In the genomic region with DNA sequence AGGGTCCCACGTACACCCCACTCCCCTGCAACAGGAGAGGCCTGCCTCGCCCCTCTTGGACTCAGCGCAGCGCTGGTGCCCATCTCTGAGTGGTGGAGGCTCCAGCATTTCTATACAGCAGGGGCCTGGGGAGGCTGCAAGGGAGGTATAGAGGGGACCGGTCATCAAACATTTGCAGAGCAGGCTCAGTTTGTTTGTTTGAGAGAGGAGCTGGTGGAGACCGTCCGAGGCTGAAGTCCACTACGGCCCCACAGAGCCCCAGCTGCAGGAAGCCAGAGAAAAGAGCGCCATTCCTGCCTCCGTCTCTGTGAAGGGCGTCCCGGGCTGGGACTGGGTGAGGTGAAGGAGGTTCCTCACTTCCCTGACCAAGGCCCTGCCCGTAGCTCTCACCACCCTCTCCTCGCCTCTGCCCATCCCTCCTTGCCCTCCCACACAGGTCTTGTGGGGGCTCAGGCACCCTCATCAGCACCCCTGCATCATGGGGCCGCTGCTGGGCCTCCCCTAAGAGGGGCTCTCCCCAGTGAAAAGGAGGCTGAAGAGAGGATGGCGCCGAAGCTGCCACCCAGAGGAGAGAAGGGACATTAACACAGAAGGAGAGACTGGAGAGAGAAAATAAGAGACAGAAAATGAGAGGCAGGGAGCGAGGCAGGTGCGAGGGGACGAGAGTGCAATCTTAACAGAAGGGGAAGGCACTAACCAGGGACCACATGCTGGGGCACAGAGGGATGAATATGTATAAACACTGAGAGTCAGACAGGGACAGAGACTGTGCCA, we compare ENCODE assay signal across 14 cellular contexts. TPM values are rescaled to one million over a fixed set of nuclear protein-coding genes. Genes with fewer than 3 reads are reported as not detected.
DNase-seq lines count a peak whose midpoint lies in the region; TF ChIP-seq lines count a peak whose summit lies in the region.
"Had no signal": no experiment of that assay in that cellular context is flagged by ENCODE, and none has a peak within 500 bp of the region (broad histone marks: within the 10 kb centered on the region; RNA-seq: fewer than 3 reads in every experiment).

No MANE protein-coding gene starts in this region.

- H4K20me1 ChIP-seq in neural progenitor cell (ENCODE audit: low read depth), result peaks cover 3% of the 10 kb centered on the region

- H3K4me2 ChIP-seq in neural progenitor cell, result no peak overlapping the region

- intact Hi-C loops in activated T-helper 1 cell treated with anti-CD3 and anti-CD28 coated beads, Interleukin-12 subunit alpha, Interleukin-12 subunit beta, Interleukin-2, Interleukin-4 antibody, amounts not matched to agents 30 ng/mL and 10 ng/mL and 1 ng/mL, durations not matched to agents 14 hours and 24 hours and 36 hours (cut with micrococcal nuclease), result no loop called here

- H3K27me3 ChIP-seq in neural progenitor cell, result no peaks in the 10 kb centered on the region
- H3K27me3 ChIP-seq: Peyer's patch had no signal

- H3K27me3 Mint-ChIP-seq in neural progenitor cell (ENCODE audit: insufficient read depth, low read depth), result peaks cover 14% of the 10 kb centered on the region
- no peaks in the 10 kb centered on the region for H3K27me3 Mint-ChIP-seq in activated T-helper 1 cell treated with anti-CD3 and anti-CD28 coated beads, Interleukin-12 subunit alpha, Interleukin-12 subunit beta, Interleukin-2, Interleukin-4 antibody, amounts not matched to agents 30 ng/mL and 10 ng/mL and 1 ng/mL, durations not matched to agents 14 hours and 24 hours and 36 hours (ENCODE audit: insufficient read depth)
- H3K27me3 Mint-ChIP-seq: activated CD4-positive, alpha-beta T cell treated with anti-CD3 and anti-CD28 coated beads, Interleukin-2, amount 10 ng/mL, durations not matched to agents 24 days and 14 days; activated naive CD8-positive, alpha-beta T cell had no signal

- no peaks in the 10 kb centered on the region for H3K4me1 ChIP-seq in neural progenitor cell

- no peak overlapping the region for H3K4me3 ChIP-seq in neural progenitor cell
- H3K4me3 ChIP-seq: lung, Peyer's patch had no signal

- no peaks in the 10 kb centered on the region for H3F3A ChIP-seq in neural progenitor cell (ENCODE audit: low read depth)

- no peaks in the 10 kb centered on the region for H3K9me3 ChIP-seq in neural progenitor cell (ENCODE audit: low read depth)
- H3K9me3 ChIP-seq: Peyer's patch had no signal

- peaks cover 8% of the 10 kb centered on the region for H3K36me3 Mint-ChIP-seq in neural progenitor cell
- H3K36me3 Mint-ChIP-seq in activated T-helper 1 cell treated with anti-CD3 and anti-CD28 coated beads, Interleukin-12 subunit alpha, Interleukin-12 subunit beta, Interleukin-2, Interleukin-4 antibody, amounts not matched to agents 30 ng/mL and 10 ng/mL and 1 ng/mL, durations not matched to agents 14 hours and 24 hours and 36 hours (ENCODE audit: low read depth), result no peaks in the 10 kb centered on the region

- H3K27ac Mint-ChIP-seq in neural progenitor cell, result peak overlapping the region; percentile 72
- no peak overlapping the region for H3K27ac Mint-ChIP-seq in activated T-helper 1 cell treated with anti-CD3 and anti-CD28 coated beads, Interleukin-12 subunit alpha, Interleukin-12 subunit beta, Interleukin-2, Interleukin-4 antibody, amounts not matched to agents 30 ng/mL and 10 ng/mL and 1 ng/mL, durations not matched to agents 14 hours and 24 hours and 36 hours
- H3K27ac Mint-ChIP-seq: activated CD4-positive, alpha-beta T cell treated with anti-CD3 and anti-CD28 coated beads, Interleukin-2, amount 10 ng/mL, durations not matched to agents 24 days and 14 days; activated naive CD8-positive, alpha-beta T cell had no signal

- no peaks in the 10 kb centered on the region for H3K9me3 Mint-ChIP-seq in neural progenitor cell
- H3K9me3 Mint-ChIP-seq in activated T-helper 1 cell treated with anti-CD3 and anti-CD28 coated beads, Interleukin-12 subunit alpha, Interleukin-12 subunit beta, Interleukin-2, Interleukin-4 antibody, amounts not matched to agents 30 ng/mL and 10 ng/mL and 1 ng/mL, durations not matched to agents 14 hours and 24 hours and 36 hours, result no peaks in the 10 kb centered on the region
- H3K9me3 Mint-ChIP-seq: activated CD4-positive, alpha-beta T cell treated with anti-CD3 and anti-CD28 coated beads, Interleukin-2, amount 10 ng/mL, durations not matched to agents 24 days and 14 days had no signal

- no peaks in the 10 kb centered on the region for H3K36me3 ChIP-seq in neural progenitor cell
- H3K36me3 ChIP-seq: Peyer's patch had no signal

- peaks cover 53% of the 10 kb centered on the region for H3K4me1 Mint-ChIP-seq in neural progenitor cell
- peaks cover 7% of the 10 kb centered on the region for H3K4me1 Mint-ChIP-seq in activated T-helper 1 cell treated with anti-CD3 and anti-CD28 coated beads, Interleukin-12 subunit alpha, Interleukin-12 subunit beta, Interleukin-2, Interleukin-4 antibody, amounts not matched to agents 30 ng/mL and 10 ng/mL and 1 ng/mL, durations not matched to agents 14 hours and 24 hours and 36 hours (ENCODE audit: low read depth)

- H2AFZ ChIP-seq in neural progenitor cell (replicated peaks), result no peak overlapping the region

- no peaks in the 10 kb centered on the region for H3K79me2 ChIP-seq in neural progenitor cell (ENCODE audit: low read depth)

- no peak overlapping the region for H3K9ac ChIP-seq in neural progenitor cell

- peak overlapping the region; percentile 34 for H3K4me3 Mint-ChIP-seq in neural progenitor cell
- H3K4me3 Mint-ChIP-seq in activated T-helper 1 cell treated with anti-CD3 and anti-CD28 coated beads, Interleukin-12 subunit alpha, Interleukin-12 subunit beta, Interleukin-2, Interleukin-4 antibody, amounts not matched to agents 30 ng/mL and 10 ng/mL and 1 ng/mL, durations not matched to agents 14 hours and 24 hours and 36 hours, result no peak overlapping the region
- H3K4me3 Mint-ChIP-seq: activated CD4-positive, alpha-beta T cell treated with anti-CD3 and anti-CD28 coated beads, Interleukin-2, amount 10 ng/mL, durations not matched to agents 24 days and 14 days; activated naive CD8-positive, alpha-beta T cell had no signal

- H3K27ac ChIP-seq in neural progenitor cell, result no peak overlapping the region
- H3K27ac ChIP-seq: epithelial cell of prostate, Peyer's patch had no signal

- TF ChIP-seq CTCF in neural progenitor cell (IDR thresholded peaks at IDR 0.05), result peak; percentile 49

- DNase-seq in DMS53 (lab: John Stamatoyannopoulos, UW) (peak; percentile 16), DMS53 treated with DMSO at 0.1 percent for 48 hours (lab: John Stamatoyannopoulos, UW; ENCODE audit: unreplicated experiment) (no peak), NCI-H1092 treated with DMSO at 0.1 percent for 48 hours (lab: John Stamatoyannopoulos, UW) (peak; percentile 67), cerebellar nuclear complex (lab: John Stamatoyannopoulos, UW) (peak; percentile 37 to 63), neural progenitor cell (ENCODE audit: low spot score) (peak; percentile 34), SKM-1 (lab: John Stamatoyannopoulos, UW; ENCODE audit: unreplicated experiment) (no peak), dermis blood vessel endothelial cell (no peak)
- no peak for DNase-seq in activated T-helper 1 cell treated with anti-CD3 and anti-CD28 coated beads, Interleukin-12 subunit alpha, Interleukin-12 subunit beta, Interleukin-2, Interleukin-4 antibody, amounts not matched to agents 30 ng/mL and 10 ng/mL and 1 ng/mL, durations not matched to agents 14 hours and 24 hours and 36 hours (ENCODE audit: low spot score)
- DNase-seq: activated CD4-positive, alpha-beta T cell treated with anti-CD3 and anti-CD28 coated beads, Interleukin-2, amount 10 ng/mL, durations not matched to agents 24 days and 14 days; Peyer's patch; small intestine had no signal

RNA-seq across cellular contexts. Expression of a gene that starts 24.6 kb away (rescaled TPM):
- 46.7 and 47.1 TPM in 2 replicates for total RNA-seq in neural progenitor cell (ENCODE audit: low replicate concordance)
- total RNA-seq in activated T-helper 1 cell treated with anti-CD3 and anti-CD28 coated beads, Interleukin-12 subunit alpha, Interleukin-12 subunit beta, Interleukin-2, Interleukin-4 antibody, amounts not matched to agents 30 ng/mL and 10 ng/mL and 1 ng/mL, durations not matched to agents 14 hours and 24 hours and 36 hours, result 49.2 and 49.8 TPM in 2 replicates
- 39.7 and 41.0 TPM in 2 replicates for total RNA-seq in dermis blood vessel endothelial cell

RNA-seq across cellular contexts. Expression of a gene that starts 24.7 kb away (rescaled TPM):
- 42.4 and 43.2 TPM in 2 replicates for total RNA-seq in neural progenitor cell (ENCODE audit: low replicate concordance)
- total RNA-seq in activated T-helper 1 cell treated with anti-CD3 and anti-CD28 coated beads, Interleukin-12 subunit alpha, Interleukin-12 subunit beta, Interleukin-2, Interleukin-4 antibody, amounts not matched to agents 30 ng/mL and 10 ng/mL and 1 ng/mL, durations not matched to agents 14 hours and 24 hours and 36 hours, result 13.2 and 16.4 TPM in 2 replicates
- total RNA-seq in dermis blood vessel endothelial cell, result 31.8 and 46.5 TPM in 2 replicates

Comparison
In these comparisons a context has a peak if more than half of its experiments do, and no peak if none do; other contexts are left out.
1. DNase-seq: peak in DMS53 (single experiment), NCI-H1092 treated with DMSO at 0.1 percent for 48 hours (single experiment), cerebellar nuclear complex (2 of 2) and neural progenitor cell (single experiment); none in DMS53 treated with DMSO at 0.1 percent for 48 hours (single experiment), SKM-1 (single experiment), activated T-helper 1 cell treated with anti-CD3 and anti-CD28 coated beads, Interleukin-12 subunit alpha, Interleukin-12 subunit beta, Interleukin-2, Interleukin-4 antibody, amounts not matched to agents 30 ng/mL and 10 ng/mL and 1 ng/mL, durations not matched to agents 14 hours and 24 hours and 36 hours (single experiment) and dermis blood vessel endothelial cell (single experiment).